Comparison of ENCODE assay signal across 13 cellular contexts in the genomic region with DNA sequence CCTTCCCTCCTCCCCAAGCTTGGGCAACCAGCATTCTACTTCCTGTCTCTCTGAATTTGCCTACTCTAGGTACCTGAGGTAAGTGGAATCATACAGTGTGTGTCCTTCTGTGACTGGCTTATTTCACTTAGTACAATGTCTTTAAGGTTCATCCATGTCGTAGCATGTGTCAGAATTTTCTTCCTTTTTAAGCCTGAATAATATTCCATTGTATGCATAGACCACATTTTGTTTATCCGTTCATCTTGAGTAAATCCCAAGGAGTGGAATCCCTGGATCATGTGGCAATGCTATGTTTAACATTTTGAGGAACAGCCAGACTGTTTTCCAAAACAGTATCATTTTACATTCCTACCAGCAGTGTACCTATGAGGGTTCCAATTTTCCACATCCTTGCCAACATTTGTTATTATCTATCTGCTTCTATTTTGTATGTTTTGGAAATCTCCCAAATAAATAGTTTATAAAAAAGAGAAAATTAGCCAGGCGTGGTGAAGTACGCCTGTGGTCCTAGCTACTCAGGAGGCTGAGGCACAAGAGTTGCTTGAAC. TPM values are rescaled to one million over a fixed set of nuclear protein-coding genes. Genes with fewer than 3 reads are reported as not detected.
A peak's percentile ranks its signal among the peaks of the same experiment; 100 is the strongest.
DNase-seq lines count a peak whose midpoint lies in the region; ATAC-seq and TF ChIP-seq lines count a peak whose summit lies in the region.
"Had no signal": no experiment of that assay in that cellular context is flagged by ENCODE, and none has a peak within 500 bp of the region (broad histone marks: within the 10 kb centered on the region; RNA-seq: fewer than 3 reads in every experiment).

No MANE protein-coding gene starts in this region.

- H3K4me3 Mint-ChIP-seq in Caco-2 (ENCODE audit: unreplicated experiment) (no peak overlapping the region), HFFc6 (no peak overlapping the region), T-cell (no peak overlapping the region)
- no peak overlapping the region for H3K4me3 Mint-ChIP-seq in stimulated activated effector memory CD8-positive, alpha-beta T cell treated with anti-CD3 and anti-CD28 coated beads, Interleukin-12 subunit alpha, Interleukin-12 subunit beta, amount 100 ng/mL, for 72 hours
- no peak overlapping the region for H3K4me3 Mint-ChIP-seq in activated CD4-positive, alpha-beta T cell treated with anti-CD3 and anti-CD28 coated beads, Interleukin-2, amount 10 ng/mL, durations not matched to agents 7 days and 5 days
- H3K4me3 Mint-ChIP-seq: CD8-positive, alpha-beta memory T cell had no signal

- no peak overlapping the region for H3K27ac ChIP-seq in ascending aorta
- H3K27ac ChIP-seq: SK-N-MC had no signal

- DNase-seq in Caco-2 (no peak), HFFc6 (no peak), T-cell (no peak), ascending aorta (ENCODE audit: low spot score in 2 of 2) (no peak)
- DNase-seq in stimulated activated effector memory CD8-positive, alpha-beta T cell treated with anti-CD3 and anti-CD28 coated beads, Interleukin-12 subunit alpha, Interleukin-12 subunit beta, amount 100 ng/mL, for 72 hours (ENCODE audit: low spot score in 2 of 2), result no peak
- no peak for DNase-seq in activated CD4-positive, alpha-beta T cell treated with anti-CD3 and anti-CD28 coated beads, Interleukin-2, amount 10 ng/mL, durations not matched to agents 7 days and 5 days
- DNase-seq: CD8-positive, alpha-beta memory T cell; DMS 273 treated with DMSO at 0.1 percent for 48 hours; NCI-H187 treated with DMSO at 0.1 percent for 48 hours; NCI-H2171 treated with DMSO at 0.1 percent for 48 hours; NCI-H510A treated with DMSO at 0.1 percent for 48 hours had no signal

- intact Hi-C loops in Caco-2 (cut with micrococcal nuclease; ENCODE audit: unreplicated experiment), result no loop called here
- intact Hi-C loops in ascending aorta (cut with DNase I), result no loop called here

- H3K4me1 Mint-ChIP-seq in Caco-2 (ENCODE audit: low read depth, unreplicated experiment), result peaks cover 6% of the 10 kb centered on the region
- peaks cover 12% of the 10 kb centered on the region for H3K4me1 Mint-ChIP-seq in HFFc6 (ENCODE audit: low read depth)
- peaks cover 0 to 2% (median 0%) of the 10 kb centered on the region in 3 donors for H3K4me1 Mint-ChIP-seq in T-cell
- H3K4me1 Mint-ChIP-seq in stimulated activated effector memory CD8-positive, alpha-beta T cell treated with anti-CD3 and anti-CD28 coated beads, Interleukin-12 subunit alpha, Interleukin-12 subunit beta, amount 100 ng/mL, for 72 hours, result peaks cover 17% of the 10 kb centered on the region
- no peaks in the 10 kb centered on the region for H3K4me1 Mint-ChIP-seq in activated CD4-positive, alpha-beta T cell treated with anti-CD3 and anti-CD28 coated beads, Interleukin-2, amount 10 ng/mL, durations not matched to agents 7 days and 5 days

- no peaks in the 10 kb centered on the region for H3K9me3 Mint-ChIP-seq in Caco-2 (ENCODE audit: unreplicated experiment)
- no peaks in the 10 kb centered on the region for H3K9me3 Mint-ChIP-seq in HFFc6
- H3K9me3 Mint-ChIP-seq in T-cell, result peaks cover 0 to 3% (median 0%) of the 10 kb centered on the region in 3 donors
- H3K9me3 Mint-ChIP-seq in stimulated activated effector memory CD8-positive, alpha-beta T cell treated with anti-CD3 and anti-CD28 coated beads, Interleukin-12 subunit alpha, Interleukin-12 subunit beta, amount 100 ng/mL, for 72 hours, result no peaks in the 10 kb centered on the region
- H3K9me3 Mint-ChIP-seq in activated CD4-positive, alpha-beta T cell treated with anti-CD3 and anti-CD28 coated beads, Interleukin-2, amount 10 ng/mL, durations not matched to agents 7 days and 5 days, result no peaks in the 10 kb centered on the region
- H3K9me3 Mint-ChIP-seq: CD8-positive, alpha-beta memory T cell had no signal

- no peaks in the 10 kb centered on the region for H3K4me1 ChIP-seq in Caco-2
- H3K4me1 ChIP-seq in ascending aorta, result no peaks in the 10 kb centered on the region

- ATAC-seq in T-cell (replicated peaks in 1 of 4), result no peak
- no peak for ATAC-seq in stimulated activated effector memory CD8-positive, alpha-beta T cell treated with anti-CD3 and anti-CD28 coated beads, Interleukin-12 subunit alpha, Interleukin-12 subunit beta, amount 100 ng/mL, for 72 hours
- ATAC-seq in HG02588 (IDR thresholded peaks at IDR 0.05; ENCODE audit: unreplicated experiment), result no peak

- H3K4me3 ChIP-seq in Caco-2 (ENCODE audit: low read depth, low read length) (no peak overlapping the region), ascending aorta (no peak overlapping the region)
- H3K4me3 ChIP-seq: SK-N-MC had no signal

- POLR2A ChIA-PET in Caco-2 (lab: Charles Lee), result no interaction called here
- POLR2A ChIA-PET in T-cell (lab: Charles Lee), result no interaction called here
- POLR2A ChIA-PET in activated CD4-positive, alpha-beta T cell treated with anti-CD3 and anti-CD28 coated beads, Interleukin-2, amount 10 ng/mL, durations not matched to agents 7 days and 5 days (lab: Charles Lee), result no interaction called here

- H3K27me3 Mint-ChIP-seq in Caco-2 (ENCODE audit: insufficient read depth, unreplicated experiment) (no peaks in the 10 kb centered on the region), HFFc6 (ENCODE audit: insufficient read depth) (no peaks in the 10 kb centered on the region; the same call in 1 of the 2 replicates), T-cell (no peaks in the 10 kb centered on the region)
- H3K27me3 Mint-ChIP-seq in activated CD4-positive, alpha-beta T cell treated with anti-CD3 and anti-CD28 coated beads, Interleukin-2, amount 10 ng/mL, durations not matched to agents 7 days and 5 days, result no peaks in the 10 kb centered on the region
- H3K27me3 Mint-ChIP-seq: CD8-positive, alpha-beta memory T cell had no signal

- H3K36me3 ChIP-seq in Caco-2 (ENCODE audit: control insufficient read depth, insufficient read depth, low read length) (no peaks in the 10 kb centered on the region; the same call in 1 of the 2 replicates), ascending aorta (peaks cover 7 to 8% of the 10 kb centered on the region in 2 donors)

- BruUV-seq in Caco-2 (replicated peaks; lab: Mats Ljungman, UMichigan), result TSS peak; percentile 5

- H3K36me3 Mint-ChIP-seq in Caco-2 (ENCODE audit: insufficient read depth, unreplicated experiment) (peaks cover 34% of the 10 kb centered on the region), HFFc6 (ENCODE audit: low read depth) (peaks cover 20% of the 10 kb centered on the region), T-cell (peaks cover 13% of the 10 kb centered on the region)
- peaks cover 36% of the 10 kb centered on the region for H3K36me3 Mint-ChIP-seq in stimulated activated effector memory CD8-positive, alpha-beta T cell treated with anti-CD3 and anti-CD28 coated beads, Interleukin-12 subunit alpha, Interleukin-12 subunit beta, amount 100 ng/mL, for 72 hours
- peaks cover 21% of the 10 kb centered on the region for H3K36me3 Mint-ChIP-seq in activated CD4-positive, alpha-beta T cell treated with anti-CD3 and anti-CD28 coated beads, Interleukin-2, amount 10 ng/mL, durations not matched to agents 7 days and 5 days (ENCODE audit: low read depth)

- no peak for TF ChIP-seq CTCF in Caco-2 (IDR thresholded peaks at IDR 0.05; ENCODE audit: insufficient read depth in 1 of 2, low read depth in 1 of 2, low read length in 1 of 2, severe bottlenecking in 1 of 2, unreplicated experiment in 1 of 2)
- peak; percentile 22; the same call in 1 of the 2 replicates for TF ChIP-seq CTCF in HFFc6 (IDR thresholded peaks at IDR 0.05)
- TF ChIP-seq CTCF in ascending aorta (IDR thresholded peaks at IDR 0.05), result no peak

- H3K27me3 ChIP-seq in Caco-2 (replicated peaks; ENCODE audit: control insufficient read depth, insufficient read depth, low read length) (no peaks in the 10 kb centered on the region), ascending aorta (no peaks in the 10 kb centered on the region)

- H3K27ac Mint-ChIP-seq in Caco-2 (ENCODE audit: unreplicated experiment), result no peak overlapping the region
- no peak overlapping the region for H3K27ac Mint-ChIP-seq in HFFc6
- peak overlapping the region; percentile 24 to 44 for H3K27ac Mint-ChIP-seq in T-cell
- H3K27ac Mint-ChIP-seq in stimulated activated effector memory CD8-positive, alpha-beta T cell treated with anti-CD3 and anti-CD28 coated beads, Interleukin-12 subunit alpha, Interleukin-12 subunit beta, amount 100 ng/mL, for 72 hours, result peak overlapping the region; percentile 12
- H3K27ac Mint-ChIP-seq in activated CD4-positive, alpha-beta T cell treated with anti-CD3 and anti-CD28 coated beads, Interleukin-2, amount 10 ng/mL, durations not matched to agents 7 days and 5 days, result no peak overlapping the region

- H3K9me3 ChIP-seq in Caco-2 (no peaks in the 10 kb centered on the region), ascending aorta (no peaks in the 10 kb centered on the region)

- CTCF ChIA-PET in Caco-2 (lab: Charles Lee), result no interaction called here
- CTCF ChIA-PET in T-cell (lab: Charles Lee), result interaction anchor here in 1 of 2 donors (0.7 kb wide), 1 partner anchor 66 kb away, joined by 5 read pairs; no protein-coding TSS in a partner anchor
- CTCF ChIA-PET in activated CD4-positive, alpha-beta T cell treated with anti-CD3 and anti-CD28 coated beads, Interleukin-2, amount 10 ng/mL, durations not matched to agents 7 days and 5 days (lab: Charles Lee), result interaction anchor here (1.2 to 1.5 kb wide), 2 partner anchors 10 to 22 kb away, joined by 3 to 4 read pairs; no protein-coding TSS in a partner anchor

RNA-seq across cellular contexts. Expression of a gene that starts 12.4 kb away (rescaled TPM):
- 464 and 478 TPM in 2 replicates for total RNA-seq in Caco-2 (2022)
- total RNA-seq in HFFc6 (2021; fragmentation: NEBNext Ultra II Directional; extraction: Animal tissue kit (Norgen Biotek cat#: 25700)), result 100 to 1,000 TPM; 616 to 859 (median 665) TPM
- 100 to 1,000 TPM; 230 to 471 (median 263) TPM for total RNA-seq in T-cell
- 120 TPM for total RNA-seq in ascending aorta
- 100 to 1,000 TPM; 527 to 575 TPM for total RNA-seq in activated CD4-positive, alpha-beta T cell treated with anti-CD3 and anti-CD28 coated beads, Interleukin-2, amount 10 ng/mL, durations not matched to agents 7 days and 5 days

Comparison
In these comparisons a context has a peak if more than half of its experiments do, and no peak if none do; other contexts are left out.
1. H3K27ac Mint-ChIP-seq: peak in T-cell (2 of 2) and stimulated activated effector memory CD8-positive, alpha-beta T cell treated with anti-CD3 and anti-CD28 coated beads, Interleukin-12 subunit alpha, Interleukin-12 subunit beta, amount 100 ng/mL, for 72 hours (single experiment); none in Caco-2 (single experiment), HFFc6 (single experiment) and activated CD4-positive, alpha-beta T cell treated with anti-CD3 and anti-CD28 coated beads, Interleukin-2, amount 10 ng/mL, durations not matched to agents 7 days and 5 days (single experiment).